Comparison of ENCODE assay signal across 15 cellular contexts in genomic region chr14:22479781-22480464, GRCh38.
DNase-seq lines count a peak whose midpoint lies in the region; ATAC-seq and TF ChIP-seq lines count a peak whose summit lies in the region.
"Had no signal": no experiment of that assay in that cellular context is flagged by ENCODE, and none has a peak within 500 bp of the region (broad histone marks: within the 10 kb centered on the region; RNA-seq: fewer than 3 reads in every experiment).

No MANE protein-coding gene starts in this region.

- H3K4me1 ChIP-seq in aorta (ENCODE audit: control insufficient read depth in 1 of 2, insufficient read depth in 2 of 2, low read length in 2 of 2) = peaks cover 0 to 6% of the 10 kb centered on the region in 2 donors

- no peaks in the 10 kb centered on the region for H3K9me3 ChIP-seq in SU-DHL-6 (ENCODE audit: insufficient read depth, low read length)
- H3K9me3 ChIP-seq in aorta (ENCODE audit: control insufficient read depth, low read length) = no peaks in the 10 kb centered on the region
- H3K9me3 ChIP-seq: psoas muscle had no signal

- H3K27ac Mint-ChIP-seq in endothelial cell (ENCODE audit: unreplicated experiment) = no peak overlapping the region

- H3K36me3 ChIP-seq in SU-DHL-6 (ENCODE audit: low read length) (no peaks in the 10 kb centered on the region), aorta (ENCODE audit: control insufficient read depth in 1 of 2, insufficient read depth in 2 of 2, low read length in 1 of 2) (no peaks in the 10 kb centered on the region)

- TF ChIP-seq CTCF in AG10803 (conservative IDR thresholded peaks at IDR 0.05; ENCODE audit: low read length) (no peak), SU-DHL-6 (IDR thresholded peaks at IDR 0.05; ENCODE audit: insufficient read depth, low read length, poor library complexity, severe bottlenecking) (no peak), endothelial cell (IDR thresholded peaks at IDR 0.05; ENCODE audit: unreplicated experiment) (no peak)

- ATAC-seq in GM21423 (IDR thresholded peaks at IDR 0.05; ENCODE audit: unreplicated experiment) (no peak), aorta (ENCODE audit: low FRiP score) (no peak), HG03432 (IDR thresholded peaks at IDR 0.05; ENCODE audit: unreplicated experiment) (no peak)
- ATAC-seq: psoas muscle had no signal

- H3K79me2 ChIP-seq in SU-DHL-6 (ENCODE audit: insufficient read depth, low read length) = peaks cover 4% of the 10 kb centered on the region; the same call in 1 of the 2 replicates

- H3K27me3 ChIP-seq in SU-DHL-6 (ENCODE audit: low read length) = no peaks in the 10 kb centered on the region
- H3K27me3 ChIP-seq in aorta (ENCODE audit: control insufficient read depth in 1 of 2, insufficient read depth in 2 of 2, low read length in 1 of 2) = peaks cover 0 to 3% of the 10 kb centered on the region in 2 donors

- peaks cover 96% of the 10 kb centered on the region for H3F3A ChIP-seq in SU-DHL-6 (ENCODE audit: insufficient read depth)

- H3K27ac ChIP-seq in SU-DHL-6 (ENCODE audit: low read depth, low read length) (peak overlapping the region; percentile 96), aorta (ENCODE audit: low read depth in 1 of 2, low read length in 2 of 2) (no peak overlapping the region)
- H3K27ac ChIP-seq: C4-2B, psoas muscle had no signal

- intact Hi-C loops in aorta (cut with DNase I) = loop anchor here in 1 of 2 donors (10.0 kb wide), 1 partner anchor 165 kb away; no protein-coding TSS in a partner anchor

- no peaks in the 10 kb centered on the region for H3K36me3 Mint-ChIP-seq in endothelial cell (ENCODE audit: low read depth, unreplicated experiment)

- H3K4me1 Mint-ChIP-seq in endothelial cell (ENCODE audit: unreplicated experiment) = peaks cover 79% of the 10 kb centered on the region

- no peaks in the 10 kb centered on the region for H4K20me1 ChIP-seq in SU-DHL-6 (ENCODE audit: low read depth, low read length)

- WGBS in aorta, 2 donors = 50 to 58% methylated on average over 3 of the region's 3 CpGs

- DNase-seq in AG10803 (ENCODE audit: low read depth) (peak; percentile 19), endothelial cell (ENCODE audit: low spot score) (no peak), NCI-H2081 (lab: John Stamatoyannopoulos, UW) (no peak), aorta (no peak)
- DNase-seq: activated CD8-positive, alpha-beta memory T cell treated with anti-CD3 and anti-CD28 coated beads, Interleukin-2, amount 50 U/mL, for 48 hours; KBM-7; NCI-H2107; psoas muscle; stimulated activated CD4-positive, alpha-beta T cell treated with anti-CD3 and anti-CD28 coated beads, Interleukin-1b, Interleukin-23, amount 100 ng/mL, for 48 hours; stimulated activated naive CD4-positive, alpha-beta T cell had no signal

- no peaks in the 10 kb centered on the region for H3K9me2 ChIP-seq in SU-DHL-6 (replicated peaks; ENCODE audit: insufficient read depth, low read length)

- H2AFZ ChIP-seq in SU-DHL-6 (ENCODE audit: low read depth, low read length, severe bottlenecking) = no peak overlapping the region

- H3K9ac ChIP-seq in SU-DHL-6 (ENCODE audit: low read length) = peak overlapping the region; percentile 70

- H3K4me3 ChIP-seq in AG10803 (ENCODE audit: low read length) (no peak overlapping the region), GM08714 (ENCODE audit: low read length) (peak overlapping the region; percentile 68), SU-DHL-6 (ENCODE audit: insufficient read depth, low read length, poor library complexity, severe bottlenecking) (peak overlapping the region; percentile 42), aorta (ENCODE audit: low read length in 2 of 2) (no peak overlapping the region)
- H3K4me3 ChIP-seq: psoas muscle had no signal

- peak overlapping the region; percentile 3 for H3K4me3 Mint-ChIP-seq in endothelial cell (ENCODE audit: unreplicated experiment)

- peaks cover 1% of the 10 kb centered on the region for H3K27me3 Mint-ChIP-seq in endothelial cell (ENCODE audit: unreplicated experiment)

- H3K4me2 ChIP-seq in SU-DHL-6 (ENCODE audit: low read depth, low read length, poor library complexity, severe bottlenecking) = peak overlapping the region; percentile 91

- no peaks in the 10 kb centered on the region for H3K9me3 Mint-ChIP-seq in endothelial cell (ENCODE audit: unreplicated experiment)

Comparison
In these comparisons a context has a peak if more than half of its experiments do, and no peak if none do; other contexts are left out.
1. H3K4me3 ChIP-seq: peak in GM08714 (single experiment) and SU-DHL-6 (single experiment); none in AG10803 (single experiment) and aorta (0 of 2).